2 cellular contexts compared by ENCODE assay signal in genomic region chr22:50704510-50705218, GRCh38.
TF ChIP-seq lines count a peak whose summit lies in the region.

No MANE protein-coding gene starts in this region.

TF ChIP-seq in WTC11, 78 proteins besides CTCF, POLR2A, EP300 and RAD21:
- TF ChIP-seq, protein P1, sequence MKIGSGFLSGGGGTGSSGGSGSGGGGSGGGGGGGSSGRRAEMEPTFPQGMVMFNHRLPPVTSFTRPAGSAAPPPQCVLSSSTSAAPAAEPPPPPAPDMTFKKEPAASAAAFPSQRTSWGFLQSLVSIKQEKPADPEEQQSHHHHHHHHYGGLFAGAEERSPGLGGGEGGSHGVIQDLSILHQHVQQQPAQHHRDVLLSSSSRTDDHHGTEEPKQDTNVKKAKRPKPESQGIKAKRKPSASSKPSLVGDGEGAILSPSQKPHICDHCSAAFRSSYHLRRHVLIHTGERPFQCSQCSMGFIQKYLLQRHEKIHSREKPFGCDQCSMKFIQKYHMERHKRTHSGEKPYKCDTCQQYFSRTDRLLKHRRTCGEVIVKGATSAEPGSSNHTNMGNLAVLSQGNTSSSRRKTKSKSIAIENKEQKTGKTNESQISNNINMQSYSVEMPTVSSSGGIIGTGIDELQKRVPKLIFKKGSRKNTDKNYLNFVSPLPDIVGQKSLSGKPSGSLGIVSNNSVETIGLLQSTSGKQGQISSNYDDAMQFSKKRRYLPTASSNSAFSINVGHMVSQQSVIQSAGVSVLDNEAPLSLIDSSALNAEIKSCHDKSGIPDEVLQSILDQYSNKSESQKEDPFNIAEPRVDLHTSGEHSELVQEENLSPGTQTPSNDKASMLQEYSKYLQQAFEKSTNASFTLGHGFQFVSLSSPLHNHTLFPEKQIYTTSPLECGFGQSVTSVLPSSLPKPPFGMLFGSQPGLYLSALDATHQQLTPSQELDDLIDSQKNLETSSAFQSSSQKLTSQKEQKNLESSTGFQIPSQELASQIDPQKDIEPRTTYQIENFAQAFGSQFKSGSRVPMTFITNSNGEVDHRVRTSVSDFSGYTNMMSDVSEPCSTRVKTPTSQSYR (CRISPR knock-in tag; IDR thresholded peaks at IDR 0.05), result no peak
- TF ChIP-seq FOXP1 (CRISPR knock-in tag; IDR thresholded peaks at IDR 0.05; ENCODE audit: borderline replicate concordance), result peak; percentile 58; the same call in 1 of the 2 replicates
- TF ChIP-seq AR (CRISPR knock-in tag; IDR thresholded peaks at IDR 0.05), result no peak
- no peak for TF ChIP-seq TEAD1 (CRISPR knock-in tag; IDR thresholded peaks at IDR 0.05)
- no peak for TF ChIP-seq ZNF512 (CRISPR knock-in tag; IDR thresholded peaks at IDR 0.05; ENCODE audit: borderline replicate concordance)
- no peak for TF ChIP-seq AFF4 (CRISPR knock-in tag; IDR thresholded peaks at IDR 0.05; ENCODE audit: borderline replicate concordance)

TF ChIP-seq in H1, 55 proteins besides CTCF, POLR2A, EP300 and RAD21:
- TF ChIP-seq KDM5A (IDR thresholded peaks at IDR 0.05; ENCODE audit: low read length), result no peak
- no peak for TF ChIP-seq SP4 (IDR thresholded peaks at IDR 0.05; ENCODE audit: low read length)
- TF ChIP-seq EGR1 (IDR thresholded peaks at IDR 0.05; ENCODE audit: borderline replicate concordance, low read depth, low read length), result no peak
- TF ChIP-seq PHF8 (conservative IDR thresholded peaks at IDR 0.05; ENCODE audit: low read depth, low read length), result no peak
- no peak for TF ChIP-seq POU5F1 (IDR thresholded peaks at IDR 0.05; ENCODE audit: low read depth, low read length)
- no peak for TF ChIP-seq YY1 (IDR thresholded peaks at IDR 0.05; ENCODE audit: low read depth, low read length)
- TF ChIP-seq SP1 (IDR thresholded peaks at IDR 0.05; ENCODE audit: low read depth, low read length), result no peak
- no peak for TF ChIP-seq SP2 (IDR thresholded peaks at IDR 0.05; ENCODE audit: low read length)
- no peak for TF ChIP-seq ZNF274 (IDR thresholded peaks at IDR 0.05; ENCODE audit: borderline replicate concordance, extremely low read depth, low read length)
- TF ChIP-seq CEBPB (IDR thresholded peaks at IDR 0.05; ENCODE audit: low read depth, low read length), result no peak
- no peak for TF ChIP-seq BACH1 (IDR thresholded peaks at IDR 0.05; ENCODE audit: low read length)
- no peak for TF ChIP-seq HDAC6 (IDR thresholded peaks at IDR 0.05; ENCODE audit: low read depth, low read length)
- no peak for TF ChIP-seq RXRA (IDR thresholded peaks at IDR 0.05; ENCODE audit: insufficient read depth, low read depth, low read length)
